22 cellular contexts compared by ENCODE assay signal in genomic region chr2:23593396-23594078, GRCh38.
DNase-seq lines count a peak whose midpoint lies in the region; ATAC-seq and TF ChIP-seq lines count a peak whose summit lies in the region.
"Had no signal": no experiment of that assay in that cellular context is flagged by ENCODE, and none has a peak within 500 bp of the region (broad histone marks: within the 10 kb centered on the region; RNA-seq: fewer than 3 reads in every experiment).

No MANE protein-coding gene starts in this region.

- TF ChIP-seq POLR2A in breast epithelium (IDR thresholded peaks at IDR 0.05) = no peak
- TF ChIP-seq POLR2A in esophagus muscularis mucosa (IDR thresholded peaks at IDR 0.05; ENCODE audit: low read depth) = no peak
- TF ChIP-seq POLR2A in tibial nerve (IDR thresholded peaks at IDR 0.05) = no peak

- H3K36me3 ChIP-seq in breast epithelium (no peaks in the 10 kb centered on the region), mammary epithelial cell (ENCODE audit: insufficient read depth, low read length) (no peaks in the 10 kb centered on the region), esophagus muscularis mucosa (no peaks in the 10 kb centered on the region), muscle layer of duodenum (ENCODE audit: control insufficient read depth in 1 of 2, insufficient read depth in 2 of 2, low read length in 2 of 2) (no peaks in the 10 kb centered on the region), tibial nerve (no peaks in the 10 kb centered on the region)
- H3K36me3 ChIP-seq: BLaER1, neutrophil, Peyer's patch had no signal

- no peaks in the 10 kb centered on the region for H3K79me2 ChIP-seq in mammary epithelial cell (ENCODE audit: insufficient read depth, low read length)

- WGBS in mammary epithelial cell (ENCODE audit: low coverage, missing lambda C conversion rate) = 96% methylated on average over 9 of the region's 12 CpGs
- WGBS in esophagus muscularis mucosa = 81% methylated on average over 8 of the region's 12 CpGs
- 61 to 69% methylated on average over 11 to 12 of the region's 12 CpGs for WGBS in tibial nerve, 2 donors

- BruUV-seq in mammary epithelial cell (replicated peaks; lab: Mats Ljungman, UMichigan) = no TSS peak

- H3K27ac ChIP-seq in breast epithelium (peak overlapping the region; percentile 80 to 82), mammary epithelial cell (ENCODE audit: insufficient read depth, low read depth, low read length) (no peak overlapping the region), esophagus muscularis mucosa (replicated peaks in 1 of 4) (peak overlapping the region; percentile 87 to 99 (median 91)), muscle layer of duodenum (ENCODE audit: low read length) (peak overlapping the region; percentile 69), tibial nerve (peak overlapping the region in 3 of 4 donors; percentile 1 to 85 (median 84)), foreskin keratinocyte (no peak overlapping the region)
- H3K27ac ChIP-seq: BLaER1, neutrophil had no signal

- dilution Hi-C loops in mammary epithelial cell (cut with HindIII; ENCODE audit: low sequenced_read_pairs) = no loop called here

- H3K4me3 ChIP-seq in breast epithelium = no peak overlapping the region
- H3K4me3 ChIP-seq in mammary epithelial cell (replicated peaks in 1 of 3; ENCODE audit: insufficient read depth in 1 of 3, low read depth in 2 of 3, low read length in 3 of 3) = no peak overlapping the region
- H3K4me3 ChIP-seq in esophagus muscularis mucosa = peak overlapping the region in 1 of 4 donors; percentile 35
- H3K4me3 ChIP-seq in muscle layer of duodenum (ENCODE audit: low read depth in 1 of 2, low read length in 2 of 2) = no peak overlapping the region
- no peak overlapping the region for H3K4me3 ChIP-seq in tibial nerve
- H3K4me3 ChIP-seq: BLaER1, K562, Peyer's patch had no signal

- no peak overlapping the region for H3K9ac ChIP-seq in mammary epithelial cell (ENCODE audit: insufficient read depth, low read length)
- H3K9ac ChIP-seq: BLaER1 had no signal

- DNase-seq in breast epithelium (ENCODE audit: low spot score in 2 of 2) (peak in 1 of 2 donors; percentile 39), mammary epithelial cell (no peak), esophagus muscularis mucosa (ENCODE audit: extremely low spot score) (no peak), tibial nerve (ENCODE audit: low spot score in 2 of 2) (no peak), NCI-H82 (lab: John Stamatoyannopoulos, UW) (no peak), foreskin keratinocyte (no peak), NCI-H187 (lab: John Stamatoyannopoulos, UW) (no peak)
- DNase-seq: activated T-cell treated with anti-CD3 and anti-CD28 coated beads, Interleukin-2, amount 50 U/mL, for 72 hours; hippocampal formation; midbrain; NCI-H1436 treated with DMSO at 0.1 percent for 48 hours; NCI-H226; NK-92 treated with Interleukin-12 subunit alpha and Interleukin-12 subunit beta, amount 100 ng/mL, for 24 hours; retina; stimulated activated CD8-positive, alpha-beta memory T cell treated with anti-CD3 and anti-CD28 coated beads, Interleukin-4, amount 100 ng/mL, for 48 hours; T1000 had no signal

- no peak for TF ChIP-seq EP300 in esophagus muscularis mucosa (IDR thresholded peaks at IDR 0.05)
- no peak for TF ChIP-seq EP300 in tibial nerve (IDR thresholded peaks at IDR 0.05)

- H2AFZ ChIP-seq in mammary epithelial cell (ENCODE audit: low read depth, low read length) = no peak overlapping the region

- no peaks in the 10 kb centered on the region for H3K27me3 ChIP-seq in breast epithelium
- H3K27me3 ChIP-seq in mammary epithelial cell (ENCODE audit: insufficient read depth, low read length) = no peaks in the 10 kb centered on the region
- no peaks in the 10 kb centered on the region for H3K27me3 ChIP-seq in esophagus muscularis mucosa
- no peaks in the 10 kb centered on the region for H3K27me3 ChIP-seq in muscle layer of duodenum (ENCODE audit: low read depth, low read length)
- no peaks in the 10 kb centered on the region for H3K27me3 ChIP-seq in tibial nerve
- no peaks in the 10 kb centered on the region for H3K27me3 ChIP-seq in foreskin keratinocyte
- H3K27me3 ChIP-seq: Peyer's patch had no signal

- no peaks in the 10 kb centered on the region for H4K20me1 ChIP-seq in mammary epithelial cell (ENCODE audit: insufficient read depth, low read length)
- H4K20me1 ChIP-seq: BLaER1 had no signal

- H3K4me2 ChIP-seq in mammary epithelial cell (ENCODE audit: insufficient read depth, low read depth, low read length) = no peak overlapping the region
- H3K4me2 ChIP-seq: BLaER1 had no signal

- no peak for TF ChIP-seq CTCF in breast epithelium (IDR thresholded peaks at IDR 0.05)
- TF ChIP-seq CTCF in mammary epithelial cell (conservative IDR thresholded peaks at IDR 0.05 in 1 of 2, IDR thresholded peaks at IDR 0.05 in 1 of 2; ENCODE audit: extremely low read depth in 1 of 2, insufficient read depth in 1 of 2, low read depth in 1 of 2, low read length in 2 of 2) = no peak
- TF ChIP-seq CTCF in esophagus muscularis mucosa (IDR thresholded peaks at IDR 0.05) = no peak
- no peak for TF ChIP-seq CTCF in tibial nerve (IDR thresholded peaks at IDR 0.05)
- TF ChIP-seq CTCF in foreskin keratinocyte (conservative IDR thresholded peaks at IDR 0.05) = no peak

- H3K9me3 ChIP-seq in breast epithelium (no peaks in the 10 kb centered on the region), mammary epithelial cell (replicated peaks; ENCODE audit: insufficient read depth, low read length) (no peaks in the 10 kb centered on the region), esophagus muscularis mucosa (no peaks in the 10 kb centered on the region), muscle layer of duodenum (ENCODE audit: control insufficient read depth in 1 of 2, low read length in 2 of 2) (no peaks in the 10 kb centered on the region), tibial nerve (no peaks in the 10 kb centered on the region)
- H3K9me3 ChIP-seq: BLaER1, neutrophil, Peyer's patch had no signal

- CTCF ChIA-PET in mammary epithelial cell (lab: Charles Lee; ENCODE audit: low non-redundant PET) = no interaction called here

- intact Hi-C loops in breast epithelium (cut with DNase I; ENCODE audit: low total_unique reads) (no loop called here), mammary epithelial cell (cut with micrococcal nuclease) (loop anchor here (10.0 kb wide), 1 partner anchor 941 kb away; no protein-coding TSS in a partner anchor), esophagus muscularis mucosa (cut with DNase I) (no loop called here)

- in situ Hi-C loops in mammary epithelial cell (cut with MboI; ENCODE audit: low sequenced_read_pairs in 2 of 2) = no loop called here

- no peak for ATAC-seq in foreskin keratinocyte
- ATAC-seq: activated T-cell treated with anti-CD3 and anti-CD28 coated beads, Interleukin-2, amount 50 U/mL, for 72 hours; HCT116; K562 had no signal

- H3K4me1 ChIP-seq in breast epithelium (peaks cover 0 to 10% of the 10 kb centered on the region in 2 donors), mammary epithelial cell (ENCODE audit: insufficient read depth, low read length) (peaks cover 7% of the 10 kb centered on the region), esophagus muscularis mucosa (peaks cover 52 to 98% (median 97%) of the 10 kb centered on the region in 4 donors), muscle layer of duodenum (ENCODE audit: control insufficient read depth in 1 of 2, insufficient read depth in 2 of 2, low read length in 2 of 2) (peaks cover 11 to 54% of the 10 kb centered on the region in 2 donors), tibial nerve (peaks cover 0 to 95% (median 46%) of the 10 kb centered on the region in 4 donors), foreskin keratinocyte (no peaks in the 10 kb centered on the region)
- H3K4me1 ChIP-seq: Peyer's patch had no signal

Comparison
In these comparisons a context has a peak if more than half of its experiments do, and no peak if none do; other contexts are left out.
1. H3K27ac ChIP-seq: peak in breast epithelium (2 of 2), esophagus muscularis mucosa (4 of 4), muscle layer of duodenum (single experiment) and tibial nerve (3 of 4); none in mammary epithelial cell (single experiment) and foreskin keratinocyte (single experiment).